ENCODE assay signal across 1 cellular context in the genomic region with DNA sequence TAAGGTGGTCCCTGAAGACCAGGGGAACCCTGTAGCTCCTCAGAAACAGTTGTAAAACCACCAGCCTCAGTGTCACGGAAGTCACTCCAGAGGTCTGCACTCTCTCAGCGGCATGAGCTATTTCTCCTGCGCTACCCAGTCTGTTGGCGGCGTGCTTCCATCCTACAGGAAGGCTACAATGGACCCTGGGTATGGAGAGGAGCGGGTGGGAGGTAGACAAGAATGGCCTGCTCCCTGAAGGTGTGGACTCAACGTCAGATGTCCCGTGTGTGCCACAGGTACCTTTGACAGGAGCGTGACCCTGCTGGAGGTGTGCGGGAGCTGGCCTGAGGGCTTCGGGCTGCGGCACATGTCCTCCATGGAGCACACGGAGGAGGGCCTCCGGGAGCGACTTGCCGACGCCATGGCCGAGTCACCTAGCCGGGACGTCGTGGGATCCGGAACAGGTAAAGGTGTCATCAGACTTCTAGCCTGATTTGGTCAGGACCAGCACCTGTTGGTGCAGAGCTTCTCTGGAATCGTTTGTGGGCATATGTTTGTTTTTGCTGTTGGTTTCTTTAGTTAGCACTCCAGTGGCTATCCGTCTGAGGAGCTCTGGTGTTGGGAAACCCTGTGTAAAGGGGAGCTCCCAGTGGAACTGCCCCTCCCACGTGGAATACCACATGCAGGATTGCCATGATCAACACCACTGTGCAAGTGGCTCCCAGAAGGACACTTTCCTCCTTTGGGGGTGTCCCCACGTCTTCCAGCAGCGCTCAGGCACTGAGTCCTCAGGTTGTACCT.
TF ChIP-seq lines count a peak whose summit lies in the region.

No MANE protein-coding gene starts in this region.

TF ChIP-seq in HepG2, 621 proteins besides CTCF, POLR2A, EP300 and RAD21 (continued from another document and continues in another):
- TF ChIP-seq ZBTB40 (IDR thresholded peaks at IDR 0.05) (no peak), ZBTB40 (CRISPR knock-in tag; IDR thresholded peaks at IDR 0.05) (peak; percentile 15; the same call in 1 of the 2 replicates), NRL (CRISPR knock-in tag; IDR thresholded peaks at IDR 0.05; ENCODE audit: borderline replicate concordance) (0 out of 2 replicates have a peak, but pooled peaks have one; percentile 21), ZNF687 (CRISPR knock-in tag; IDR thresholded peaks at IDR 0.05) (peak; percentile 69), ZNF839 (CRISPR knock-in tag; IDR thresholded peaks at IDR 0.05; ENCODE audit: borderline replicate concordance) (peak; percentile 19; the same call in 1 of the 2 replicates), MED8 (CRISPR knock-in tag; IDR thresholded peaks at IDR 0.05; ENCODE audit: insufficient replicate concordance) (no peak), ZNF530 (CRISPR knock-in tag; IDR thresholded peaks at IDR 0.05; ENCODE audit: low read depth) (no peak), TCF7L2 (IDR thresholded peaks at IDR 0.05; ENCODE audit: low read depth, low read length) (no peak), SMAD3 (CRISPR knock-in tag; IDR thresholded peaks at IDR 0.05) (no peak), GABPB1 (CRISPR knock-in tag; IDR thresholded peaks at IDR 0.05) (peak; percentile 33), ZNF792 (CRISPR knock-in tag; IDR thresholded peaks at IDR 0.05) (no peak), ZNF24 (IDR thresholded peaks at IDR 0.05) (no peak), ZNF646 (CRISPR knock-in tag; IDR thresholded peaks at IDR 0.05) (no peak), RBM39 (IDR thresholded peaks at IDR 0.05; ENCODE audit: low read depth, low read length, poor library complexity, severe bottlenecking) (peak; percentile 35), ZNF34 (CRISPR knock-in tag; IDR thresholded peaks at IDR 0.05; ENCODE audit: borderline replicate concordance) (no peak), MTF2 (CRISPR knock-in tag; IDR thresholded peaks at IDR 0.05; ENCODE audit: borderline replicate concordance) (no peak), ZMYM3 (CRISPR knock-in tag; IDR thresholded peaks at IDR 0.05) (peak; percentile 22; the same call in 1 of the 2 replicates), KLF11 (CRISPR knock-in tag; IDR thresholded peaks at IDR 0.05) (no peak), KDM3A (CRISPR knock-in tag; IDR thresholded peaks at IDR 0.05; ENCODE audit: low read depth) (peak; percentile 38; the same call in 1 of the 2 replicates), ZNF235 (CRISPR knock-in tag; IDR thresholded peaks at IDR 0.05; ENCODE audit: borderline replicate concordance) (no peak), ZFP91 (CRISPR knock-in tag; IDR thresholded peaks at IDR 0.05; ENCODE audit: borderline replicate concordance) (peak; percentile 68), NFKB2 (CRISPR knock-in tag; IDR thresholded peaks at IDR 0.05; ENCODE audit: borderline replicate concordance) (no peak), ZFX (CRISPR knock-in tag; IDR thresholded peaks at IDR 0.05; ENCODE audit: low read depth) (0 out of 2 replicates have a peak, but pooled peaks have one; percentile 6), FOXC1 (CRISPR knock-in tag; IDR thresholded peaks at IDR 0.05; ENCODE audit: borderline replicate concordance) (0 out of 2 replicates have a peak, but pooled peaks have one; percentile 19), ZFYVE20 (CRISPR knock-in tag; IDR thresholded peaks at IDR 0.05; ENCODE audit: borderline replicate concordance, low read depth) (no peak)
- TF ChIP-seq, protein P1, sequence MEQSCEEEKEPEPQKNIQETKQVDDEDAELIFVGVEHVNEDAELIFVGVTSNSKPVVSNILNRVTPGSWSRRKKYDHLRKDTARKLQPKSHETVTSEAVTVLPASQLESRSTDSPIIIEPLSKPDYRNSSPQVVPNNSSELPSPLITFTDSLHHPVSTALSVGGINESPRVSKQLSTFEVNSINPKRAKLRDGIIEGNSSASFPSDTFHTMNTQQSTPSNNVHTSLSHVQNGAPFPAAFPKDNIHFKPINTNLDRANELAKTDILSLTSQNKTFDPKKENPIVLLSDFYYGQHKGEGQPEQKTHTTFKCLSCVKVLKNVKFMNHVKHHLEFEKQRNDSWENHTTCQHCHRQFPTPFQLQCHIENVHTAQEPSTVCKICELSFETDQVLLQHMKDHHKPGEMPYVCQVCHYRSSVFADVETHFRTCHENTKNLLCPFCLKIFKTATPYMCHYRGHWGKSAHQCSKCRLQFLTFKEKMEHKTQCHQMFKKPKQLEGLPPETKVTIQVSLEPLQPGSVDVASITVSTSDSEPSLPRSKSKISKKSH (CRISPR knock-in tag; IDR thresholded peaks at IDR 0.05; ENCODE audit: borderline replicate concordance): 0 out of 2 replicates have a peak, but pooled peaks have one; percentile 44
